ENCODE assay signal across 8 cellular contexts in the genomic region with DNA sequence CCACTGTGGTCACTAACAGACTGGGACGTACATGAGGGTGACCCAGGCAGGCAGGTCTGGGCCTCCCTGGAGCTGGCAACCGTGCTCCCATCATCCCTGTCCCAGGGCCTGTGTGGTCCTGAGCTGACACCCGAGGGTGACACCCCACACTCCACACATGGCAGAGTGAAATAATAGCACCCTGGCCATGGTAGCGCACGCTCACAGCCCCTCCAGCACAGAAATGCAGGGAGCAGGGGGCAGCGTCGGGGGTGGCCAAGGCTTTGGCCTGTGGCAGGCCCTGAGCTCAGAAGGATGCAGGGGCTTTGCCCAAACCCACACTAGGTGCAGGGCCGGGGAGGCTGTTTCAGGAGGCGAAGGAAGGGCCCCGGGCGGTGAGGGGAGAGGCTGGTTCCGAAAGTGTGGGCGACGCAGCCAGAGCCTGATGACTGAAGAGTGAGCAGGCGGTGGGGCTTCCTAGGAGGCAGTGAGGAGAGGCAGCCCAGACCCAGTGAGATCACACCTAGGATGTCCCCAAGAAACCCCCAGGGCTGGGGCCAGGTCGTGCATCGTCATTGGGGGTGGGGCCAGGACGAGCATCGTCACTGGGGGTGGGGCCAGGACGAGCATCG. TPM values are rescaled to one million over a fixed set of nuclear protein-coding genes. Genes with fewer than 3 reads are reported as not detected.
DNase-seq lines count a peak whose midpoint lies in the region; TF ChIP-seq lines count a peak whose summit lies in the region.

No MANE protein-coding gene starts in this region.

- H3K27me3 ChIP-seq in PC-9 (ENCODE audit: insufficient read depth, low read depth) (no peaks in the 10 kb centered on the region), uterus (peaks cover 0 to 15% of the 10 kb centered on the region in 2 donors)

- no peaks in the 10 kb centered on the region for H3K9me2 ChIP-seq in PC-9 (ENCODE audit: insufficient read depth)

- TF ChIP-seq CTCF in HFF-Myc (IDR thresholded peaks at IDR 0.05; ENCODE audit: low read depth, low read length, missing control alignments) (no peak), PC-9 (conservative IDR thresholded peaks at IDR 0.05) (no peak), foreskin fibroblast (IDR thresholded peaks at IDR 0.05; ENCODE audit: low read depth, low read length) (no peak), uterus (IDR thresholded peaks at IDR 0.05) (no peak)

- DNase-seq in GM03348 (ENCODE audit: low spot score) (peak; percentile 58), HFF-Myc (ENCODE audit: extremely low read depth, low read depth) (no peak), PC-9 (peak in 1 of 2 experiments; percentile 58), foreskin fibroblast (peak in 1 of 2 donors; percentile 74), posterior cingulate gyrus (peak in 9 of 10 donors; percentile 26 to 94 (median 56)), uterus (peak; percentile 57 to 67), OCI-M2 (lab: John Stamatoyannopoulos, UW; ENCODE audit: unreplicated experiment) (no peak)
- DNase-seq in activated T-helper 1 cell treated with anti-CD3 and anti-CD28 coated beads, Interleukin-2, amount 50 U/mL, for 16 hours (ENCODE audit: low read depth in 1 of 2, low spot score in 1 of 2): peak; percentile 21 to 66

- POLR2A ChIA-PET in PC-9 (lab: Charles Lee; ENCODE audit: unreplicated experiment): no interaction called here

- H3F3A ChIP-seq in PC-9 (ENCODE audit: insufficient read depth, low read depth): peaks cover 22% of the 10 kb centered on the region; the same call in 1 of the 2 replicates

- peak overlapping the region; percentile 53 for H3K4me2 ChIP-seq in PC-9

- H4K20me1 ChIP-seq in PC-9 (ENCODE audit: insufficient read depth): no peaks in the 10 kb centered on the region

- peaks cover 17% of the 10 kb centered on the region for H3K4me1 ChIP-seq in PC-9 (replicated peaks; ENCODE audit: insufficient read depth)
- peaks cover 0 to 4% of the 10 kb centered on the region in 2 donors for H3K4me1 ChIP-seq in uterus

- H3K36me3 ChIP-seq in PC-9 (ENCODE audit: low read depth) (no peaks in the 10 kb centered on the region), uterus (no peaks in the 10 kb centered on the region)

- intact Hi-C loops in PC-9 (cut with micrococcal nuclease; ENCODE audit: unreplicated experiment) (no loop called here), posterior cingulate gyrus (cut with DNase I) (no loop called here), uterus (cut with DNase I; ENCODE audit: low total_unique reads) (no loop called here)

- CTCF ChIA-PET in PC-9 (lab: Charles Lee): no interaction called here

- peak in 1 of 2 donors; percentile 12 for TF ChIP-seq POLR2A in uterus (IDR thresholded peaks at IDR 0.05)

- H3K4me3 ChIP-seq in HFF-Myc (replicated peaks; ENCODE audit: low read depth, low read length) (peak overlapping the region; percentile 26), PC-9 (peak overlapping the region; percentile 30; the same call in 1 of the 2 replicates), foreskin fibroblast (ENCODE audit: low read depth in 1 of 2, low read length in 2 of 2) (peak overlapping the region; percentile 51 to 59), uterus (peak overlapping the region in 1 of 2 donors; percentile 18)

- H3K27ac ChIP-seq in PC-9 (peak overlapping the region; percentile 84), uterus (peak overlapping the region; percentile 13 to 83)

- BruUV-seq in PC-9 (replicated peaks; lab: Mats Ljungman, UMichigan): TSS peak; percentile 99

- no peak overlapping the region for H2AFZ ChIP-seq in PC-9

- no peaks in the 10 kb centered on the region for H3K9me3 ChIP-seq in PC-9 (ENCODE audit: insufficient read depth, low read depth)
- no peaks in the 10 kb centered on the region for H3K9me3 ChIP-seq in uterus

- H3K79me2 ChIP-seq in PC-9 (ENCODE audit: low read depth): no peaks in the 10 kb centered on the region

RNA-seq across cellular contexts. Expression of a gene that starts 12.9 kb away (rescaled TPM):
- total RNA-seq in PC-9 (2021) (not detected in 2 replicates), uterus (not detected)

RNA-seq across cellular contexts. Expression of a gene that starts 29.3 kb away (rescaled TPM):
- total RNA-seq in PC-9 (2021) (not detected in 2 replicates), uterus (not detected)

RNA-seq across cellular contexts. Expression of a gene that starts 44.7 kb away (rescaled TPM):
- total RNA-seq in PC-9 (2021) (9.2 and 10.4 TPM in 2 replicates), uterus (1 to 10 TPM; 1.2 to 7.7 (median 1.6) TPM)

Comparison
In these comparisons a context has a peak if more than half of its experiments do, and no peak if none do; other contexts are left out.
1. DNase-seq: peak in GM03348 (single experiment), activated T-helper 1 cell treated with anti-CD3 and anti-CD28 coated beads, Interleukin-2, amount 50 U/mL, for 16 hours (2 of 2), posterior cingulate gyrus (9 of 10) and uterus (2 of 2); none in HFF-Myc (single experiment) and OCI-M2 (single experiment).